ENCODE assay signal across 8 cellular contexts in genomic region chr6:36195471-36196048, GRCh38. TPM values are rescaled to one million over a fixed set of nuclear protein-coding genes. Genes with fewer than 3 reads are reported as not detected.
DNase-seq lines count a peak whose midpoint lies in the region; ATAC-seq and TF ChIP-seq lines count a peak whose summit lies in the region.

No MANE protein-coding gene starts in this region.

- H3K4me1 ChIP-seq in ES-I3 (ENCODE audit: insufficient read depth, low read length) (peaks cover 3% of the 10 kb centered on the region; the same call in 1 of the 2 replicates), ovary (ENCODE audit: insufficient read depth) (peaks cover 9% of the 10 kb centered on the region)

- peak overlapping the region; percentile 88 to 90 for H3K27ac Mint-ChIP-seq in effector memory CD8-positive, alpha-beta T cell

- intact Hi-C loops in ovary (cut with DNase I) = loop anchor here in 1 of 4 donors (5.0 to 10.0 kb wide), 2 partner anchors 61 to 168 kb away; partner anchors contain the start of genes MAPK13 and MAPK14

- H3K4me3 ChIP-seq in ovary = peak overlapping the region; percentile 61

- WGBS in ovary, 3 donors = 25 to 36% (median 30%) methylated on average over 6 of the region's 6 CpGs

- no peaks in the 10 kb centered on the region for H3K9me3 Mint-ChIP-seq in effector memory CD8-positive, alpha-beta T cell

- peak; percentile 23 for DNase-seq in NCI-H82 (lab: John Stamatoyannopoulos, UW)
- no peak for DNase-seq in effector memory CD8-positive, alpha-beta T cell
- no peak for DNase-seq in ovary
- DNase-seq in COLO668 (lab: John Stamatoyannopoulos, UW; ENCODE audit: unreplicated experiment) = no peak
- DNase-seq in NCI-H1092 treated with DMSO at 0.1 percent for 48 hours (lab: John Stamatoyannopoulos, UW) = no peak

- peaks cover 15 to 16% of the 10 kb centered on the region in 2 donors for H3K4me1 Mint-ChIP-seq in effector memory CD8-positive, alpha-beta T cell (ENCODE audit: low read depth in 2 of 2)

- no peaks in the 10 kb centered on the region for H3K9me3 ChIP-seq in ES-I3 (ENCODE audit: control insufficient read depth, insufficient read depth, low read length)
- no peaks in the 10 kb centered on the region for H3K9me3 ChIP-seq in ovary

- H3K36me3 Mint-ChIP-seq in effector memory CD8-positive, alpha-beta T cell (ENCODE audit: insufficient read depth) = peaks cover 6% of the 10 kb centered on the region

- ATAC-seq in effector memory CD8-positive, alpha-beta T cell (replicated peaks) = peak; percentile 35
- ATAC-seq in GM21723 (IDR thresholded peaks at IDR 0.05; ENCODE audit: unreplicated experiment) (no peak), GM21529 (IDR thresholded peaks at IDR 0.05; ENCODE audit: unreplicated experiment) (no peak)

- no peak for TF ChIP-seq EP300 in ovary (IDR thresholded peaks at IDR 0.05)

- H3K9ac ChIP-seq in ES-I3 (ENCODE audit: low read depth, low read length) = peak overlapping the region; percentile 80; the same call in 1 of the 2 replicates

- peak overlapping the region in 1 of 2 donors; percentile 86 for H3K27ac ChIP-seq in ovary

- TF ChIP-seq POLR2A in ovary (IDR thresholded peaks at IDR 0.05) = no peak

- no peaks in the 10 kb centered on the region for H3K27me3 Mint-ChIP-seq in effector memory CD8-positive, alpha-beta T cell

- no peaks in the 10 kb centered on the region for H3K27me3 ChIP-seq in ovary

- no peak for TF ChIP-seq CTCF in ovary (IDR thresholded peaks at IDR 0.05)

- H3K36me3 ChIP-seq in ES-I3 (ENCODE audit: insufficient read depth, low read length) (peaks cover 3% of the 10 kb centered on the region; the same call in 1 of the 2 replicates), ovary (no peaks in the 10 kb centered on the region)

- peak overlapping the region; percentile 79 to 81 for H3K4me3 Mint-ChIP-seq in effector memory CD8-positive, alpha-beta T cell

RNA-seq across cellular contexts. Expression of gene BRPF3, which starts 1.0 kb away (rescaled TPM):
- total RNA-seq in ovary = 10 to 100 TPM; 15.7 to 34.5 (median 31.0) TPM
- 10 to 100 TPM; 18.2 to 30.3 TPM for polyA plus RNA-seq in ovary
